Comparison of ENCODE assay signal across 10 cellular contexts in genomic region chr15:38176155-38176554, GRCh38.
A peak's percentile ranks its signal among the peaks of the same experiment; 100 is the strongest.
DNase-seq lines count a peak whose midpoint lies in the region; ATAC-seq and TF ChIP-seq lines count a peak whose summit lies in the region.
"Had no signal": no experiment of that assay in that cellular context is flagged by ENCODE, and none has a peak within 500 bp of the region (broad histone marks: within the 10 kb centered on the region; RNA-seq: fewer than 3 reads in every experiment).

No MANE protein-coding gene starts in this region.

- H3K27me3 ChIP-seq in A673 (replicated peaks; ENCODE audit: insufficient read depth, low read depth, low read length, poor library complexity) (no peaks in the 10 kb centered on the region), MG63 (no peaks in the 10 kb centered on the region; the same call in 1 of the 2 replicates), adrenal gland (no peaks in the 10 kb centered on the region)
- H3K27me3 ChIP-seq: cardiac muscle cell had no signal

- BruUV-seq in A673 (replicated peaks; lab: Mats Ljungman, UMichigan): no TSS peak

- no peaks in the 10 kb centered on the region for H3K36me3 ChIP-seq in A673 (ENCODE audit: insufficient read depth, low read length, poor library complexity, severe bottlenecking)
- no peaks in the 10 kb centered on the region for H3K36me3 ChIP-seq in MG63
- no peaks in the 10 kb centered on the region for H3K36me3 ChIP-seq in adrenal gland (replicated peaks in 1 of 2)
- H3K36me3 ChIP-seq: cardiac muscle cell had no signal

- H3K4me3 ChIP-seq in A673 (ENCODE audit: low read depth, low read length, poor library complexity, severe bottlenecking): no peak overlapping the region
- no peak overlapping the region for H3K4me3 ChIP-seq in MG63
- H3K4me3 ChIP-seq in adrenal gland: no peak overlapping the region
- H3K4me3 ChIP-seq: A549, cardiac muscle cell had no signal

- H3K27me3 Mint-ChIP-seq in activated T-cell treated with anti-CD3 and anti-CD28 coated beads, Interleukin-2, amount 50 U/mL, for 4 hours (ENCODE audit: low read depth): peaks cover 20% of the 10 kb centered on the region

- ATAC-seq in HG03066 (IDR thresholded peaks at IDR 0.05; ENCODE audit: low read depth, unreplicated experiment): peak; percentile 87
- ATAC-seq in activated T-cell treated with anti-CD3 and anti-CD28 coated beads, Interleukin-2, amount 50 U/mL, for 4 hours: no peak
- ATAC-seq: A549 had no signal

- H3K4me1 ChIP-seq in A673 (ENCODE audit: insufficient read depth, low read length, poor library complexity, severe bottlenecking) (peaks cover 2% of the 10 kb centered on the region), adrenal gland (replicated peaks in 1 of 2) (no peaks in the 10 kb centered on the region)
- H3K4me1 ChIP-seq: A549 had no signal

- WGBS in adrenal gland, 4 donors: 80 to 87% (median 84%) methylated on average over 4 of the region's 4 CpGs

- peak; percentile 12 for DNase-seq in A673 (ENCODE audit: low spot score)
- peak; percentile 11 for DNase-seq in GM19240 (ENCODE audit: insufficient read length, low spot score)
- DNase-seq in amniotic epithelial cell (ENCODE audit: low read depth): peak; percentile 92
- DNase-seq in activated T-cell treated with anti-CD3 and anti-CD28 coated beads, Interleukin-2, amount 50 U/mL, for 4 hours: no peak
- DNase-seq in AML-193 (lab: John Stamatoyannopoulos, UW): no peak
- no peak for DNase-seq in MG63
- DNase-seq in adrenal gland: no peak

- H3K4me1 Mint-ChIP-seq in activated T-cell treated with anti-CD3 and anti-CD28 coated beads, Interleukin-2, amount 50 U/mL, for 4 hours (ENCODE audit: low read depth): no peaks in the 10 kb centered on the region

- H3K27ac ChIP-seq in A673 (ENCODE audit: low read depth, low read length, poor library complexity, severe bottlenecking): no peak overlapping the region
- H3K27ac ChIP-seq in adrenal gland: no peak overlapping the region
- H3K27ac ChIP-seq: A549, cardiac muscle cell had no signal

- H3K4me3 Mint-ChIP-seq in activated T-cell treated with anti-CD3 and anti-CD28 coated beads, Interleukin-2, amount 50 U/mL, for 4 hours: no peak overlapping the region

- no peaks in the 10 kb centered on the region for H3K36me3 Mint-ChIP-seq in activated T-cell treated with anti-CD3 and anti-CD28 coated beads, Interleukin-2, amount 50 U/mL, for 4 hours (ENCODE audit: insufficient read depth)

- H3K9me3 Mint-ChIP-seq in activated T-cell treated with anti-CD3 and anti-CD28 coated beads, Interleukin-2, amount 50 U/mL, for 4 hours: no peaks in the 10 kb centered on the region

- intact Hi-C loops in A673 (cut with micrococcal nuclease; ENCODE audit: unreplicated experiment) (no loop called here), adrenal gland (cut with DNase I) (no loop called here)

- POLR2A ChIA-PET in A673 (lab: Charles Lee; ENCODE audit: low non-redundant PET): no interaction called here

- CTCF ChIA-PET in A673 (lab: Charles Lee): no interaction called here

- TF ChIP-seq CTCF in A673 (conservative IDR thresholded peaks at IDR 0.05; ENCODE audit: low read depth, low read length) (no peak), adrenal gland (IDR thresholded peaks at IDR 0.05) (no peak)

- TF ChIP-seq POLR2A in adrenal gland (IDR thresholded peaks at IDR 0.05): no peak

- H3K9me3 ChIP-seq in A673 (ENCODE audit: low read depth, low read length, poor library complexity, severe bottlenecking) (no peaks in the 10 kb centered on the region), MG63 (no peaks in the 10 kb centered on the region), adrenal gland (replicated peaks in 1 of 3) (no peaks in the 10 kb centered on the region)
- H3K9me3 ChIP-seq: A549 had no signal

Comparison
In these comparisons a context has a peak if more than half of its experiments do, and no peak if none do; other contexts are left out.
1. DNase-seq: peak in A673 (single experiment), GM19240 (single experiment) and amniotic epithelial cell (single experiment); none in activated T-cell treated with anti-CD3 and anti-CD28 coated beads, Interleukin-2, amount 50 U/mL, for 4 hours (single experiment), AML-193 (0 of 2), MG63 (single experiment) and adrenal gland (0 of 7).